In genomic region chr6:169500688-169501087, GRCh38 we compare ENCODE assay signal across 22 cellular contexts.
"Had no signal": no experiment of that assay in that cellular context is flagged by ENCODE, and none has a peak within 500 bp of the region (broad histone marks: within the 10 kb centered on the region; RNA-seq: fewer than 3 reads in every experiment).

No MANE protein-coding gene starts in this region.

- ATAC-seq: effector memory CD8-positive, alpha-beta T cell; esophagus mucosa; foreskin keratinocyte; gastroesophageal sphincter; left colon; left lobe of liver; lower lobe of right lung; mucosa of descending colon had no signal

- H3K4me2 ChIP-seq: hepatocyte had no signal

- H3K27ac ChIP-seq: colonic mucosa, epithelial cell of prostate, esophagus squamous epithelium, foreskin keratinocyte, gastroesophageal sphincter, hepatocyte, left ventricle myocardium inferior, lower lobe of right lung had no signal

- DNase-seq: colonic mucosa; cortex of kidney; effector CD8-positive, alpha-beta T cell; effector memory CD8-positive, alpha-beta T cell; endodermal cell; erythroblast; esophagus squamous epithelium; foreskin keratinocyte; immature natural killer cell; islet precursor cell; kidney glomerular epithelial cell; left colon; left ventricle myocardium inferior; lower lobe of right lung; mesenchymal stem cell; mucosa of descending colon had no signal

- H3K4me1 ChIP-seq: colonic mucosa, esophagus squamous epithelium, foreskin keratinocyte, gastroesophageal sphincter, left ventricle myocardium inferior, lower lobe of right lung had no signal

- H3K4me3 ChIP-seq: colonic mucosa, esophagus squamous epithelium, gastroesophageal sphincter, heart left ventricle, hepatocyte, left ventricle myocardium inferior, lower lobe of right lung, mucosa of descending colon had no signal

- H3K27me3 ChIP-seq: colonic mucosa, esophagus squamous epithelium, foreskin keratinocyte, gastroesophageal sphincter, heart left ventricle, hepatocyte had no signal

- H2AFZ ChIP-seq: hepatocyte had no signal

- H3K9me3 ChIP-seq: colonic mucosa, esophagus squamous epithelium, lower lobe of right lung, mucosa of descending colon had no signal

- H3K36me3 ChIP-seq: colonic mucosa, heart left ventricle, left ventricle myocardium inferior, lower lobe of right lung had no signal

- H3K79me2 ChIP-seq: hepatocyte had no signal
